ENCODE assay signal across 19 cellular contexts in genomic region chr4:109009909-109010308, GRCh38.
DNase-seq lines count a peak whose midpoint lies in the region; TF ChIP-seq lines count a peak whose summit lies in the region.
"Had no signal": no experiment of that assay in that cellular context is flagged by ENCODE, and none has a peak within 500 bp of the region (broad histone marks: within the 10 kb centered on the region; RNA-seq: fewer than 3 reads in every experiment).

No MANE protein-coding gene starts in this region.

- H3K9me3 ChIP-seq in fibroblast of lung (ENCODE audit: control insufficient read depth, insufficient read depth, low read depth, low read length), result no peaks in the 10 kb centered on the region

- H3K27ac ChIP-seq in fibroblast of lung (ENCODE audit: insufficient read depth, low read length), result no peak overlapping the region
- H3K27ac ChIP-seq: cardiac muscle cell had no signal

- no peak overlapping the region for H3K4me3 Mint-ChIP-seq in activated T-cell treated with anti-CD3 and anti-CD28 coated beads, Interleukin-2, amount 50 U/mL, for 24 hours
- H3K4me3 Mint-ChIP-seq: IgD-negative memory B cell; natural killer cell treated with Interleukin-12 subunit alpha and Interleukin-12 subunit beta and Interleukin-15 and Interleukin-18, amount 100 ng/mL, for 72 hours had no signal

- no peaks in the 10 kb centered on the region for H3K79me2 ChIP-seq in fibroblast of lung (ENCODE audit: control insufficient read depth, insufficient read depth, low read length)

- no peak overlapping the region for H3K4me3 ChIP-seq in fibroblast of lung (replicated peaks in 1 of 4; ENCODE audit: control extremely low read depth in 1 of 4, insufficient read depth in 1 of 4, low read depth in 3 of 4, low read length in 4 of 4)
- H3K4me3 ChIP-seq: cardiac muscle cell had no signal

- H3K36me3 Mint-ChIP-seq in activated T-cell treated with anti-CD3 and anti-CD28 coated beads, Interleukin-2, amount 50 U/mL, for 24 hours (ENCODE audit: low read depth), result no peaks in the 10 kb centered on the region
- H3K36me3 Mint-ChIP-seq: IgD-negative memory B cell; natural killer cell treated with Interleukin-12 subunit alpha and Interleukin-12 subunit beta and Interleukin-15 and Interleukin-18, amount 100 ng/mL, for 72 hours had no signal

- no peaks in the 10 kb centered on the region for H3K36me3 ChIP-seq in fibroblast of lung (ENCODE audit: control insufficient read depth, insufficient read depth, low read length)
- H3K36me3 ChIP-seq: cardiac muscle cell had no signal

- no peak overlapping the region for H3K4me2 ChIP-seq in fibroblast of lung (ENCODE audit: extremely low read depth, insufficient read depth, low read length)

- peak; percentile 39 for DNase-seq in GM03348 (ENCODE audit: low spot score)
- DNase-seq in NCI-H524 (lab: John Stamatoyannopoulos, UW), result peak; percentile 40 to 86
- DNase-seq in fibroblast of lung (ENCODE audit: low read depth in 2 of 2), result peak; percentile 75 to 79
- peak; percentile 31 for DNase-seq in retina
- no peak for DNase-seq in activated T-cell treated with anti-CD3 and anti-CD28 coated beads, Interleukin-2, amount 50 U/mL, for 24 hours
- no peak for DNase-seq in GM19240 (ENCODE audit: insufficient read length, low spot score)
- DNase-seq in SHP77 (lab: John Stamatoyannopoulos, UW), result no peak
- DNase-seq in DMS114 treated with DMSO at 0.1 percent for 48 hours (lab: John Stamatoyannopoulos, UW; ENCODE audit: unreplicated experiment), result no peak
- DNase-seq: activated CD4-positive, alpha-beta T cell treated with anti-CD3 and anti-CD28 coated beads, Interleukin-2, amount 50 U/mL, for 1 hour; activated effector memory CD4-positive, alpha-beta T cell treated with anti-CD3 and anti-CD28 coated beads, Interleukin-2, amount 50 U/mL, for 16 hours; COR-L47; left cardiac atrium; NCI-H2081; PC-3; substantia nigra; T-helper 2 cell had no signal

- peaks cover 10% of the 10 kb centered on the region for H3K4me1 Mint-ChIP-seq in activated T-cell treated with anti-CD3 and anti-CD28 coated beads, Interleukin-2, amount 50 U/mL, for 24 hours (ENCODE audit: low read depth)
- H3K4me1 Mint-ChIP-seq: IgD-negative memory B cell had no signal

- H3K27me3 ChIP-seq in fibroblast of lung (ENCODE audit: control insufficient read depth, insufficient read depth, low read length), result no peaks in the 10 kb centered on the region
- H3K27me3 ChIP-seq: cardiac muscle cell had no signal

- no peak for TF ChIP-seq CTCF in fibroblast of lung (conservative IDR thresholded peaks at IDR 0.05 in 1 of 2, IDR thresholded peaks at IDR 0.05 in 1 of 2; ENCODE audit: low read depth in 1 of 2, low read length in 2 of 2)

- H2AFZ ChIP-seq in fibroblast of lung (ENCODE audit: low read length), result no peak overlapping the region

- no peak overlapping the region for H3K9ac ChIP-seq in fibroblast of lung (ENCODE audit: insufficient read depth, low read length)

- H3K4me1 ChIP-seq in fibroblast of lung (ENCODE audit: control insufficient read depth, extremely low read depth, insufficient read depth, low read length), result no peaks in the 10 kb centered on the region

- peaks cover 4% of the 10 kb centered on the region for H3K27me3 Mint-ChIP-seq in activated T-cell treated with anti-CD3 and anti-CD28 coated beads, Interleukin-2, amount 50 U/mL, for 24 hours
- H3K27me3 Mint-ChIP-seq: IgD-negative memory B cell had no signal

- H4K20me1 ChIP-seq in fibroblast of lung (ENCODE audit: control insufficient read depth, extremely low read depth, insufficient read depth, low read length), result no peaks in the 10 kb centered on the region

- no peaks in the 10 kb centered on the region for H3K9me3 Mint-ChIP-seq in activated T-cell treated with anti-CD3 and anti-CD28 coated beads, Interleukin-2, amount 50 U/mL, for 24 hours
- H3K9me3 Mint-ChIP-seq: natural killer cell treated with Interleukin-12 subunit alpha and Interleukin-12 subunit beta and Interleukin-15 and Interleukin-18, amount 100 ng/mL, for 72 hours had no signal

- H3K27ac Mint-ChIP-seq in activated T-cell treated with anti-CD3 and anti-CD28 coated beads, Interleukin-2, amount 50 U/mL, for 24 hours, result no peak overlapping the region
- H3K27ac Mint-ChIP-seq: IgD-negative memory B cell; natural killer cell treated with Interleukin-12 subunit alpha and Interleukin-12 subunit beta and Interleukin-15 and Interleukin-18, amount 100 ng/mL, for 72 hours had no signal

Comparison
In these comparisons a context has a peak if more than half of its experiments do, and no peak if none do; other contexts are left out.
1. DNase-seq: peak in GM03348 (single experiment), NCI-H524 (2 of 2), fibroblast of lung (2 of 2) and retina (single experiment); none in activated T-cell treated with anti-CD3 and anti-CD28 coated beads, Interleukin-2, amount 50 U/mL, for 24 hours (single experiment), GM19240 (single experiment), SHP77 (0 of 2) and DMS114 treated with DMSO at 0.1 percent for 48 hours (single experiment).